ENCODE assay signal across 10 cellular contexts in genomic region chr13:110683203-110683883, GRCh38. TPM values are rescaled to one million over a fixed set of nuclear protein-coding genes. Genes with fewer than 3 reads are reported as not detected.
DNase-seq lines count a peak whose midpoint lies in the region; ATAC-seq lines count a peak whose summit lies in the region.
"Had no signal": no experiment of that assay in that cellular context is flagged by ENCODE, and none has a peak within 500 bp of the region (broad histone marks: within the 10 kb centered on the region; RNA-seq: fewer than 3 reads in every experiment).

No MANE protein-coding gene starts in this region.

- no peak for ATAC-seq in GM21526 (IDR thresholded peaks at IDR 0.05; ENCODE audit: low FRiP score, unreplicated experiment)

- H3K27ac ChIP-seq in rectal smooth muscle tissue (ENCODE audit: low read depth, low read length) = peak overlapping the region; percentile 95

- peaks cover 12% of the 10 kb centered on the region for H3K4me1 ChIP-seq in rectal smooth muscle tissue (ENCODE audit: control insufficient read depth, insufficient read depth, low read length)
- H3K4me1 ChIP-seq: Caco-2 had no signal

- no peak overlapping the region for H3K4me3 Mint-ChIP-seq in activated CD4-positive, alpha-beta T cell treated with anti-CD3 and anti-CD28 coated beads, Interleukin-2, amount 10 ng/mL, durations not matched to agents 24 days and 14 days
- H3K4me3 Mint-ChIP-seq: immature natural killer cell had no signal

- H3K27ac Mint-ChIP-seq in activated CD4-positive, alpha-beta T cell treated with anti-CD3 and anti-CD28 coated beads, Interleukin-2, amount 10 ng/mL, durations not matched to agents 24 days and 14 days = no peak overlapping the region

- H3K36me3 ChIP-seq in rectal smooth muscle tissue (ENCODE audit: control insufficient read depth, insufficient read depth, low read length) = peaks cover 33% of the 10 kb centered on the region

- no peak overlapping the region for H3K9ac ChIP-seq in rectal smooth muscle tissue (ENCODE audit: low read length)

- intact Hi-C loops in activated CD4-positive, alpha-beta T cell treated with anti-CD3 and anti-CD28 coated beads, Interleukin-2, amount 10 ng/mL, durations not matched to agents 24 days and 14 days (cut with micrococcal nuclease) = loop anchor here (2.0 kb wide), 1 partner anchor 135 kb away; no protein-coding TSS in a partner anchor

- no peaks in the 10 kb centered on the region for H3K27me3 Mint-ChIP-seq in activated CD4-positive, alpha-beta T cell treated with anti-CD3 and anti-CD28 coated beads, Interleukin-2, amount 10 ng/mL, durations not matched to agents 24 days and 14 days

- no peaks in the 10 kb centered on the region for H3K27me3 ChIP-seq in rectal smooth muscle tissue (ENCODE audit: control insufficient read depth, insufficient read depth, low read length)

- H3K36me3 Mint-ChIP-seq in activated CD4-positive, alpha-beta T cell treated with anti-CD3 and anti-CD28 coated beads, Interleukin-2, amount 10 ng/mL, durations not matched to agents 24 days and 14 days (ENCODE audit: low read depth) = peaks cover 44% of the 10 kb centered on the region

- DNase-seq in activated CD4-positive, alpha-beta T cell treated with anti-CD3 and anti-CD28 coated beads, Interleukin-2, amount 10 ng/mL, durations not matched to agents 24 days and 14 days = peak; percentile 78
- DNase-seq in activated CD4-positive, alpha-beta T cell treated with anti-CD3 and anti-CD28 coated beads, Interleukin-2, amount 50 U/mL, for 4 hours = no peak
- DNase-seq in NCI-H526 (lab: John Stamatoyannopoulos, UW) = peak; percentile 43 to 68
- peak; percentile 64 for DNase-seq in epidermal melanocyte (ENCODE audit: insufficient read length, low spot score)
- DNase-seq in SKM-1 treated with dmso at 0.1 percent for 144 hours (lab: John Stamatoyannopoulos, UW; ENCODE audit: unreplicated experiment) = no peak
- DNase-seq in NK-92 (lab: John Stamatoyannopoulos, UW; ENCODE audit: unreplicated experiment) = no peak
- DNase-seq: immature natural killer cell had no signal

- no peaks in the 10 kb centered on the region for H3K9me3 Mint-ChIP-seq in activated CD4-positive, alpha-beta T cell treated with anti-CD3 and anti-CD28 coated beads, Interleukin-2, amount 10 ng/mL, durations not matched to agents 24 days and 14 days
- H3K9me3 Mint-ChIP-seq: immature natural killer cell had no signal

- H3K4me1 Mint-ChIP-seq in activated CD4-positive, alpha-beta T cell treated with anti-CD3 and anti-CD28 coated beads, Interleukin-2, amount 10 ng/mL, durations not matched to agents 24 days and 14 days = peaks cover 1% of the 10 kb centered on the region

- H3K4me3 ChIP-seq in rectal smooth muscle tissue (ENCODE audit: low read length) = no peak overlapping the region

RNA-seq across cellular contexts. Expression of gene CARS2, which starts 22.6 kb away (rescaled TPM):
- 97.8 and 101 TPM in 2 replicates for total RNA-seq in activated CD4-positive, alpha-beta T cell treated with anti-CD3 and anti-CD28 coated beads, Interleukin-2, amount 10 ng/mL, durations not matched to agents 24 days and 14 days

RNA-seq across cellular contexts. Expression of gene ING1, which starts 30.2 kb away (rescaled TPM):
- 16.7 and 18.4 TPM in 2 replicates for total RNA-seq in activated CD4-positive, alpha-beta T cell treated with anti-CD3 and anti-CD28 coated beads, Interleukin-2, amount 10 ng/mL, durations not matched to agents 24 days and 14 days

Comparison
In these comparisons a context has a peak if more than half of its experiments do, and no peak if none do; other contexts are left out.
1. DNase-seq: peak in activated CD4-positive, alpha-beta T cell treated with anti-CD3 and anti-CD28 coated beads, Interleukin-2, amount 10 ng/mL, durations not matched to agents 24 days and 14 days (single experiment), NCI-H526 (2 of 2) and epidermal melanocyte (single experiment); none in activated CD4-positive, alpha-beta T cell treated with anti-CD3 and anti-CD28 coated beads, Interleukin-2, amount 50 U/mL, for 4 hours (0 of 2), SKM-1 treated with dmso at 0.1 percent for 144 hours (single experiment) and NK-92 (single experiment).